ENCODE assay signal across 20 cellular contexts in the genomic region with DNA sequence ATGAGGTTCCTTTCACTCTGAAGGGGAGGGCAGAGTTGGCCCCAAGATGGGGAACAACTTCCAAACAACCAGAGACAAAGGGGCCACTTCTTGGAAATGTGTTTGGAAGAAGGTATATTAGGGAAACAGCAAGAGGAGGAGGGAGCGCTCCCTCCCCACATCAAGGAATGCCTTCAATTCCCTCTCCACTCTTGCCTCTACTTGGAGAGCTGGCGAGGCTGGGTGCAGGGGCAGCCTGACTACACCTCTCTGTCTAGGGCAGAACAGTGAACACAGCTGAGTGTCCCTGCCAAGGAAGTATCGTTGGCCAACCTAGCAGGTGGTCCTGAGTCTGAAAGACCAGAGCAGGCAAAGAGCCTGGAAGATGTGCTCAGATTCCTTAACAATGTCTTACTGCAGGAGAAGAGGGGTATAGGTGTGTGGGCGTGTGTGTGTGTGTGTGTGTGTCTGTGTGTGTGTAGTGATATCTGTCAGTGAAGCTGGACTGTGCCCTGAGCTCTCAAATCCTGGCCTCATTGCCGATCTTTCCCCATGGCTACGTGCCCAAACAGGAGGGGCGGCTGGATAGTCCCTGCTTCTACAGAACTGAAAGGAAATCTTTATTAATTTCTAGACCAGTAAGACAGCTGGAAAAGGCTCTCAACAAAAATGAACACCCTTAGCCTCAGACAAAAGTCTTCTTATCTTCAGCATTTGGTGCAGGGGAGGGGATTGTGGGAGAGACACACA. TPM values are rescaled to one million over a fixed set of nuclear protein-coding genes. Genes with fewer than 3 reads are reported as not detected.
DNase-seq lines count a peak whose midpoint lies in the region; ATAC-seq and TF ChIP-seq lines count a peak whose summit lies in the region.
"Had no signal": no experiment of that assay in that cellular context is flagged by ENCODE, and none has a peak within 500 bp of the region (broad histone marks: within the 10 kb centered on the region; RNA-seq: fewer than 3 reads in every experiment).

No MANE protein-coding gene starts in this region.

- peak; percentile 23 for ATAC-seq in left ventricle myocardium superior
- peak; percentile 17 to 50 for ATAC-seq in natural killer cell treated with Interleukin-12 subunit alpha and Interleukin-12 subunit beta and Interleukin-15 and Interleukin-18, amount 100 ng/mL, for 72 hours
- peak; percentile 35 for ATAC-seq in upper lobe of right lung
- ATAC-seq in GM19023 (IDR thresholded peaks at IDR 0.05; ENCODE audit: unreplicated experiment) = no peak
- no peak for ATAC-seq in GM21737 (IDR thresholded peaks at IDR 0.05; ENCODE audit: unreplicated experiment)
- ATAC-seq: activated CD4-positive, alpha-beta T cell treated with anti-CD3 and anti-CD28 coated beads for 36 hours; effector memory CD8-positive, alpha-beta T cell; foreskin keratinocyte had no signal

- no peak overlapping the region for H3K27ac ChIP-seq in left ventricle myocardium inferior (replicated peaks)
- no peak overlapping the region for H3K27ac ChIP-seq in upper lobe of right lung
- H3K27ac ChIP-seq: foreskin keratinocyte had no signal

- peaks cover 29% of the 10 kb centered on the region for H3K4me1 Mint-ChIP-seq in endothelial cell (ENCODE audit: unreplicated experiment)
- no peaks in the 10 kb centered on the region for H3K4me1 Mint-ChIP-seq in natural killer cell treated with Interleukin-12 subunit alpha and Interleukin-12 subunit beta and Interleukin-15 and Interleukin-18, amount 100 ng/mL, for 72 hours (ENCODE audit: low read depth in 2 of 2)

- H3K4me3 ChIP-seq in left ventricle myocardium inferior = no peak overlapping the region
- H3K4me3 ChIP-seq in upper lobe of right lung = no peak overlapping the region

- H3K4me3 Mint-ChIP-seq in endothelial cell (ENCODE audit: unreplicated experiment) = peak overlapping the region; percentile 31
- H3K4me3 Mint-ChIP-seq in natural killer cell treated with Interleukin-12 subunit alpha and Interleukin-12 subunit beta and Interleukin-15 and Interleukin-18, amount 100 ng/mL, for 72 hours = no peak overlapping the region
- H3K4me3 Mint-ChIP-seq: activated CD4-positive, alpha-beta T cell treated with anti-CD3 and anti-CD28 coated beads for 36 hours; activated naive CD4-positive, alpha-beta T cell treated with anti-CD3 and anti-CD28 coated beads for 36 hours; effector memory CD8-positive, alpha-beta T cell; T-helper 2 cell treated with Interferon-gamma antibody and Interleukin-4, amounts not matched to agents 5 μg/mL and 100 μg/mL, for 36 hours; type B pancreatic cell had no signal

- H3K36me3 Mint-ChIP-seq in endothelial cell (ENCODE audit: low read depth, unreplicated experiment) = peaks cover 5% of the 10 kb centered on the region
- H3K36me3 Mint-ChIP-seq in natural killer cell treated with Interleukin-12 subunit alpha and Interleukin-12 subunit beta and Interleukin-15 and Interleukin-18, amount 100 ng/mL, for 72 hours = no peaks in the 10 kb centered on the region

- H3K27ac Mint-ChIP-seq in endothelial cell (ENCODE audit: unreplicated experiment) = no peak overlapping the region
- no peak overlapping the region for H3K27ac Mint-ChIP-seq in natural killer cell treated with Interleukin-12 subunit alpha and Interleukin-12 subunit beta and Interleukin-15 and Interleukin-18, amount 100 ng/mL, for 72 hours
- H3K27ac Mint-ChIP-seq: activated CD4-positive, alpha-beta T cell treated with anti-CD3 and anti-CD28 coated beads for 36 hours; activated naive CD4-positive, alpha-beta T cell treated with anti-CD3 and anti-CD28 coated beads for 36 hours; effector memory CD8-positive, alpha-beta T cell; T-helper 2 cell treated with Interferon-gamma antibody and Interleukin-4, amounts not matched to agents 5 μg/mL and 100 μg/mL, for 36 hours; type B pancreatic cell had no signal

- peaks cover 6% of the 10 kb centered on the region for H3K4me1 ChIP-seq in left ventricle myocardium inferior
- no peaks in the 10 kb centered on the region for H3K4me1 ChIP-seq in upper lobe of right lung
- H3K4me1 ChIP-seq: foreskin keratinocyte had no signal

- peaks cover 3% of the 10 kb centered on the region for H3K27me3 Mint-ChIP-seq in endothelial cell (ENCODE audit: unreplicated experiment)
- H3K27me3 Mint-ChIP-seq in natural killer cell treated with Interleukin-12 subunit alpha and Interleukin-12 subunit beta and Interleukin-15 and Interleukin-18, amount 100 ng/mL, for 72 hours = peaks cover 39 to 52% of the 10 kb centered on the region in 2 donors

- H3K9me3 ChIP-seq in left ventricle myocardium inferior (replicated peaks) (peaks cover 14% of the 10 kb centered on the region), upper lobe of right lung (no peaks in the 10 kb centered on the region)

- H3K36me3 ChIP-seq in left ventricle myocardium inferior (no peaks in the 10 kb centered on the region), upper lobe of right lung (no peaks in the 10 kb centered on the region)

- intact Hi-C loops in left ventricle myocardium superior (cut with micrococcal nuclease) (no loop called here), left ventricle myocardium inferior (cut with micrococcal nuclease) (no loop called here), upper lobe of right lung (cut with DNase I) (no loop called here)

- H3K9me3 Mint-ChIP-seq in endothelial cell (ENCODE audit: unreplicated experiment) = peaks cover 3% of the 10 kb centered on the region
- peaks cover 7% of the 10 kb centered on the region for H3K9me3 Mint-ChIP-seq in natural killer cell treated with Interleukin-12 subunit alpha and Interleukin-12 subunit beta and Interleukin-15 and Interleukin-18, amount 100 ng/mL, for 72 hours

- TF ChIP-seq CTCF in left ventricle myocardium inferior (IDR thresholded peaks at IDR 0.05; ENCODE audit: borderline replicate concordance) (no peak), endothelial cell (IDR thresholded peaks at IDR 0.05; ENCODE audit: unreplicated experiment) (no peak), upper lobe of right lung (IDR thresholded peaks at IDR 0.05) (no peak)

- peaks cover 67% of the 10 kb centered on the region for H3K27me3 ChIP-seq in left ventricle myocardium inferior (ENCODE audit: low read depth)
- no peaks in the 10 kb centered on the region for H3K27me3 ChIP-seq in upper lobe of right lung

- DNase-seq in left ventricle myocardium superior (peak; percentile 35), left ventricle myocardium inferior (no peak), endothelial cell (ENCODE audit: low spot score) (no peak), upper lobe of right lung (no peak)
- no peak for DNase-seq in natural killer cell treated with Interleukin-12 subunit alpha and Interleukin-12 subunit beta and Interleukin-15 and Interleukin-18, amount 100 ng/mL, for 72 hours (ENCODE audit: low spot score)
- DNase-seq in stimulated activated naive CD4-positive, alpha-beta T cell treated with Interleukin-2 at 50 U/mL for 16 hours (lab: John Stamatoyannopoulos, UW) = no peak
- DNase-seq: activated CD4-positive, alpha-beta T cell treated with anti-CD3 and anti-CD28 coated beads for 36 hours; activated CD8-positive, alpha-beta memory T cell treated with anti-CD3 and anti-CD28 coated beads, Interleukin-2, amount 50 U/mL, for 48 hours; activated naive CD4-positive, alpha-beta T cell treated with anti-CD3 and anti-CD28 coated beads for 36 hours; Calu3; effector memory CD8-positive, alpha-beta T cell; foreskin keratinocyte; NCI-H2029 treated with DMSO at 0.1 percent for 48 hours; stimulated activated CD4-positive, alpha-beta T cell treated with anti-CD3 and anti-CD28 coated beads, Interleukin-1b, Interleukin-23, amount 100 ng/mL, for 48 hours had no signal

RNA-seq across cellular contexts. Expression of a gene that starts 46.8 kb away (rescaled TPM):
- total RNA-seq in left ventricle myocardium superior (12.4 TPM), left ventricle myocardium inferior (12.9 TPM), endothelial cell (ENCODE audit: unreplicated experiment) (0.82 TPM), upper lobe of right lung (12.4 TPM)
- total RNA-seq in natural killer cell treated with Interleukin-12 subunit alpha and Interleukin-12 subunit beta and Interleukin-15 and Interleukin-18, amount 100 ng/mL, for 72 hours = not detected
- total RNA-seq: activated CD4-positive, alpha-beta T cell treated with anti-CD3 and anti-CD28 coated beads for 36 hours; activated naive CD4-positive, alpha-beta T cell treated with anti-CD3 and anti-CD28 coated beads for 36 hours; Calu3; HT1080; M059J had no signal

RNA-seq across cellular contexts. Expression of a gene that starts 59.2 kb away (rescaled TPM):
- 2.7 TPM for total RNA-seq in left ventricle myocardium superior
- 8.4 TPM for total RNA-seq in left ventricle myocardium inferior
- 0.41 TPM for total RNA-seq in endothelial cell (ENCODE audit: unreplicated experiment)
- under 1 TPM in 1 of 2 donors, not detected in 1; 0.12 TPM for total RNA-seq in natural killer cell treated with Interleukin-12 subunit alpha and Interleukin-12 subunit beta and Interleukin-15 and Interleukin-18, amount 100 ng/mL, for 72 hours
- total RNA-seq in upper lobe of right lung = 2.5 TPM
- total RNA-seq: activated CD4-positive, alpha-beta T cell treated with anti-CD3 and anti-CD28 coated beads for 36 hours; activated naive CD4-positive, alpha-beta T cell treated with anti-CD3 and anti-CD28 coated beads for 36 hours; foreskin keratinocyte; HT1080 had no signal

Comparison
In these comparisons a context has a peak if more than half of its experiments do, and no peak if none do; other contexts are left out.
1. ATAC-seq: peak in left ventricle myocardium superior (single experiment), natural killer cell treated with Interleukin-12 subunit alpha and Interleukin-12 subunit beta and Interleukin-15 and Interleukin-18, amount 100 ng/mL, for 72 hours (2 of 2) and upper lobe of right lung (single experiment); none in GM19023 (single experiment) and GM21737 (single experiment).